1 cellular context compared by ENCODE assay signal in genomic region chr1:44029911-44030605, GRCh38.
TF ChIP-seq lines count a peak whose summit lies in the region.

No MANE protein-coding gene starts in this region.

TF ChIP-seq in HepG2, 621 proteins besides CTCF, POLR2A, EP300 and RAD21 (continued from another document and continues in another):
- TF ChIP-seq NCOA1 (CRISPR knock-in tag; IDR thresholded peaks at IDR 0.05) (0 out of 2 replicates have a peak, but pooled peaks have one; percentile 47), SP4 (CRISPR knock-in tag; IDR thresholded peaks at IDR 0.05) (peak; percentile 55; the same call in 1 of the 2 replicates), HHEX (CRISPR knock-in tag; IDR thresholded peaks at IDR 0.05) (no peak), HOXD1 (CRISPR knock-in tag; IDR thresholded peaks at IDR 0.05) (peak; percentile 20; the same call in 1 of the 2 replicates), ZNF10 (CRISPR knock-in tag; IDR thresholded peaks at IDR 0.05; ENCODE audit: borderline replicate concordance, low read depth) (no peak), PRDM15 (CRISPR knock-in tag; IDR thresholded peaks at IDR 0.05) (0 out of 2 replicates have a peak, but pooled peaks have one; percentile 14), CBFB (CRISPR knock-in tag; IDR thresholded peaks at IDR 0.05) (peak; percentile 26; the same call in 1 of the 2 replicates), ZNF543 (CRISPR knock-in tag; IDR thresholded peaks at IDR 0.05) (peak; percentile 50; the same call in 1 of the 2 replicates), ZNF879 (CRISPR knock-in tag; IDR thresholded peaks at IDR 0.05) (0 out of 2 replicates have a peak, but pooled peaks have one; percentile 18), SIX1 (CRISPR knock-in tag; IDR thresholded peaks at IDR 0.05; ENCODE audit: borderline replicate concordance) (no peak), MYC (CRISPR knock-in tag; IDR thresholded peaks at IDR 0.05; ENCODE audit: borderline replicate concordance) (peak; percentile 97), ZSCAN20 (CRISPR knock-in tag; IDR thresholded peaks at IDR 0.05; ENCODE audit: borderline replicate concordance) (peak; percentile 34; the same call in 1 of the 2 replicates), DMAP1 (CRISPR knock-in tag; IDR thresholded peaks at IDR 0.05) (peak; percentile 91), NR2F2 (IDR thresholded peaks at IDR 0.05; ENCODE audit: borderline replicate concordance, low read depth) (no peak; the same call in 1 of the 2 replicates), CENPT (CRISPR knock-in tag; IDR thresholded peaks at IDR 0.05; ENCODE audit: low read depth) (0 out of 2 replicates have a peak, but pooled peaks have one; percentile 8), DNMT3B (CRISPR knock-in tag; conservative IDR thresholded peaks at IDR 0.05) (no peak), ZNF136 (CRISPR knock-in tag; IDR thresholded peaks at IDR 0.05; ENCODE audit: low read depth) (no peak), ZFP36L1 (CRISPR knock-in tag; IDR thresholded peaks at IDR 0.05) (no peak), ZNF7 (CRISPR knock-in tag; IDR thresholded peaks at IDR 0.05) (no peak), GPBP1L1 (CRISPR knock-in tag; IDR thresholded peaks at IDR 0.05) (no peak), ZNF138 (CRISPR knock-in tag; IDR thresholded peaks at IDR 0.05; ENCODE audit: low read depth) (0 out of 2 replicates have a peak, but pooled peaks have one; percentile 86), ZNF33A (CRISPR knock-in tag; IDR thresholded peaks at IDR 0.05; ENCODE audit: borderline replicate concordance) (no peak), NBN (conservative IDR thresholded peaks at IDR 0.05) (no peak), ZNF619 (CRISPR knock-in tag; IDR thresholded peaks at IDR 0.05) (no peak), KDM5A (IDR thresholded peaks at IDR 0.05; ENCODE audit: borderline replicate concordance, low read length) (peak; percentile 47; the same call in 1 of the 2 replicates), NKX3-1 (CRISPR knock-in tag; IDR thresholded peaks at IDR 0.05) (no peak), SETDB1 (CRISPR knock-in tag; IDR thresholded peaks at IDR 0.05; ENCODE audit: borderline replicate concordance) (no peak), ZNF772 (CRISPR knock-in tag; IDR thresholded peaks at IDR 0.05) (0 out of 2 replicates have a peak, but pooled peaks have one; percentile 28), BCL6 (CRISPR knock-in tag; IDR thresholded peaks at IDR 0.05) (no peak; the same call in 1 of the 2 replicates), CHD2 (IDR thresholded peaks at IDR 0.05; ENCODE audit: low read depth, low read length) (no peak), FOXA3 (CRISPR knock-in tag; IDR thresholded peaks at IDR 0.05) (peak; percentile 7; the same call in 1 of the 2 replicates), MAX (IDR thresholded peaks at IDR 0.05) (peak; percentile 91), SNAPC5 (CRISPR knock-in tag; IDR thresholded peaks at IDR 0.05; ENCODE audit: borderline replicate concordance) (0 out of 2 replicates have a peak, but pooled peaks have one; percentile 18), POLR2AphosphoS2 (IDR thresholded peaks at IDR 0.05; ENCODE audit: low read depth, low read length) (no peak), NFKBIZ (CRISPR knock-in tag; IDR thresholded peaks at IDR 0.05) (0 out of 2 replicates have a peak, but pooled peaks have one; percentile 25)
- TF ChIP-seq, protein P1, sequence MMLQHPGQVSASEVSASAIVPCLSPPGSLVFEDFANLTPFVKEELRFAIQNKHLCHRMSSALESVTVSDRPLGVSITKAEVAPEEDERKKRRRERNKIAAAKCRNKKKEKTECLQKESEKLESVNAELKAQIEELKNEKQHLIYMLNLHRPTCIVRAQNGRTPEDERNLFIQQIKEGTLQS (CRISPR knock-in tag; IDR thresholded peaks at IDR 0.05): peak; percentile 59
- TF ChIP-seq, protein P2, sequence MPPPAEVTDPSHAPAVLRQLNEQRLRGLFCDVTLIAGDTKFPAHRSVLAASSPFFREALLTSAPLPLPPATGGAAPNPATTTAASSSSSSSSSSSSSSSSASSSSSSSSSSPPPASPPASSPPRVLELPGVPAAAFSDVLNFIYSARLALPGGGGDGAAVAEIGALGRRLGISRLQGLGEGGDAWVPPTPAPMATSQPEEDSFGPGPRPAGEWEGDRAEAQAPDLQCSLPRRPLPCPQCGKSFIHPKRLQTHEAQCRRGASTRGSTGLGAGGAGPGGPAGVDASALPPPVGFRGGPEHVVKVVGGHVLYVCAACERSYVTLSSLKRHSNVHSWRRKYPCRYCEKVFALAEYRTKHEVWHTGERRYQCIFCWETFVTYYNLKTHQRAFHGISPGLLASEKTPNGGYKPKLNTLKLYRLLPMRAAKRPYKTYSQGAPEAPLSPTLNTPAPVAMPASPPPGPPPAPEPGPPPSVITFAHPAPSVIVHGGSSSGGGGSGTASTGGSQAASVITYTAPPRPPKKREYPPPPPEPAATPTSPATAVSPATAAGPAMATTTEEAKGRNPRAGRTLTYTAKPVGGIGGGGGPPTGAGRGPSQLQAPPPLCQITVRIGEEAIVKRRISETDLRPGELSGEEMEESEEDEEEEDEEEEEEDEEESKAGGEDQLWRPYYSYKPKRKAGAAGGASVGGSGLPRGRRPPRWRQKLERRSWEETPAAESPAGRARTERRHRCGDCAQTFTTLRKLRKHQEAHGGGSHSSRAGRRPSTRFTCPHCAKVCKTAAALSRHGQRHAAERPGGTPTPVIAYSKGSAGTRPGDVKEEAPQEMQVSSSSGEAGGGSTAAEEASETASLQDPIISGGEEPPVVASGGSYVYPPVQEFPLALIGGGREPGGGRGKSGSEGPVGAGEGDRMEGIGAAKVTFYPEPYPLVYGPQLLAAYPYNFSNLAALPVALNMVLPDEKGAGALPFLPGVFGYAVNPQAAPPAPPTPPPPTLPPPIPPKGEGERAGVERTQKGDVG (CRISPR knock-in tag; IDR thresholded peaks at IDR 0.05; ENCODE audit: borderline replicate concordance): no peak
- TF ChIP-seq, protein P3, sequence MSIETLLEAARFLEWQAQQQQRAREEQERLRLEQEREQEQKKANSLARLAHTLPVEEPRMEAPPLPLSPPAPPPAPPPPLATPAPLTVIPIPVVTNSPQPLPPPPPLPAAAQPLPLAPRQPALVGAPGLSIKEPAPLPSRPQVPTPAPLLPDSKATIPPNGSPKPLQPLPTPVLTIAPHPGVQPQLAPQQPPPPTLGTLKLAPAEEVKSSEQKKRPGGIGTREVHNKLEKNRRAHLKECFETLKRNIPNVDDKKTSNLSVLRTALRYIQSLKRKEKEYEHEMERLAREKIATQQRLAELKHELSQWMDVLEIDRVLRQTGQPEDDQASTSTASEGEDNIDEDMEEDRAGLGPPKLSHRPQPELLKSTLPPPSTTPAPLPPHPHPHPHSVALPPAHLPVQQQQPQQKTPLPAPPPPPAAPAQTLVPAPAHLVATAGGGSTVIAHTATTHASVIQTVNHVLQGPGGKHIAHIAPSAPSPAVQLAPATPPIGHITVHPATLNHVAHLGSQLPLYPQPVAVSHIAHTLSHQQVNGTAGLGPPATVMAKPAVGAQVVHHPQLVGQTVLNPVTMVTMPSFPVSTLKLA (IDR thresholded peaks at IDR 0.05): peak; percentile 54; the same call in 1 of the 2 replicates
- TF ChIP-seq, protein P4, sequence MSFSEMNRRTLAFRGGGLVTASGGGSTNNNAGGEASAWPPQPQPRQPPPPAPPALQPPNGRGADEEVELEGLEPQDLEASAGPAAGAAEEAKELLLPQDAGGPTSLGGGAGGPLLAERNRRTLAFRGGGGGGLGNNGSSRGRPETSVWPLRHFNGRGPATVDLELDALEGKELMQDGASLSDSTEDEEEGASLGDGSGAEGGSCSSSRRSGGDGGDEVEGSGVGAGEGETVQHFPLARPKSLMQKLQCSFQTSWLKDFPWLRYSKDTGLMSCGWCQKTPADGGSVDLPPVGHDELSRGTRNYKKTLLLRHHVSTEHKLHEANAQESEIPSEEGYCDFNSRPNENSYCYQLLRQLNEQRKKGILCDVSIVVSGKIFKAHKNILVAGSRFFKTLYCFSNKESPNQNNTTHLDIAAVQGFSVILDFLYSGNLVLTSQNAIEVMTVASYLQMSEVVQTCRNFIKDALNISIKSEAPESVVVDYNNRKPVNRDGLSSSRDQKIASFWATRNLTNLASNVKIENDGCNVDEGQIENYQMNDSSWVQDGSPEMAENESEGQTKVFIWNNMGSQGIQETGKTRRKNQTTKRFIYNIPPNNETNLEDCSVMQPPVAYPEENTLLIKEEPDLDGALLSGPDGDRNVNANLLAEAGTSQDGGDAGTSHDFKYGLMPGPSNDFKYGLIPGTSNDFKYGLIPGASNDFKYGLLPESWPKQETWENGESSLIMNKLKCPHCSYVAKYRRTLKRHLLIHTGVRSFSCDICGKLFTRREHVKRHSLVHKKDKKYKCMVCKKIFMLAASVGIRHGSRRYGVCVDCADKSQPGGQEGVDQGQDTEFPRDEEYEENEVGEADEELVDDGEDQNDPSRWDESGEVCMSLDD (CRISPR knock-in tag; IDR thresholded peaks at IDR 0.05; ENCODE audit: borderline replicate concordance): peak; percentile 74
- TF ChIP-seq, protein P5, sequence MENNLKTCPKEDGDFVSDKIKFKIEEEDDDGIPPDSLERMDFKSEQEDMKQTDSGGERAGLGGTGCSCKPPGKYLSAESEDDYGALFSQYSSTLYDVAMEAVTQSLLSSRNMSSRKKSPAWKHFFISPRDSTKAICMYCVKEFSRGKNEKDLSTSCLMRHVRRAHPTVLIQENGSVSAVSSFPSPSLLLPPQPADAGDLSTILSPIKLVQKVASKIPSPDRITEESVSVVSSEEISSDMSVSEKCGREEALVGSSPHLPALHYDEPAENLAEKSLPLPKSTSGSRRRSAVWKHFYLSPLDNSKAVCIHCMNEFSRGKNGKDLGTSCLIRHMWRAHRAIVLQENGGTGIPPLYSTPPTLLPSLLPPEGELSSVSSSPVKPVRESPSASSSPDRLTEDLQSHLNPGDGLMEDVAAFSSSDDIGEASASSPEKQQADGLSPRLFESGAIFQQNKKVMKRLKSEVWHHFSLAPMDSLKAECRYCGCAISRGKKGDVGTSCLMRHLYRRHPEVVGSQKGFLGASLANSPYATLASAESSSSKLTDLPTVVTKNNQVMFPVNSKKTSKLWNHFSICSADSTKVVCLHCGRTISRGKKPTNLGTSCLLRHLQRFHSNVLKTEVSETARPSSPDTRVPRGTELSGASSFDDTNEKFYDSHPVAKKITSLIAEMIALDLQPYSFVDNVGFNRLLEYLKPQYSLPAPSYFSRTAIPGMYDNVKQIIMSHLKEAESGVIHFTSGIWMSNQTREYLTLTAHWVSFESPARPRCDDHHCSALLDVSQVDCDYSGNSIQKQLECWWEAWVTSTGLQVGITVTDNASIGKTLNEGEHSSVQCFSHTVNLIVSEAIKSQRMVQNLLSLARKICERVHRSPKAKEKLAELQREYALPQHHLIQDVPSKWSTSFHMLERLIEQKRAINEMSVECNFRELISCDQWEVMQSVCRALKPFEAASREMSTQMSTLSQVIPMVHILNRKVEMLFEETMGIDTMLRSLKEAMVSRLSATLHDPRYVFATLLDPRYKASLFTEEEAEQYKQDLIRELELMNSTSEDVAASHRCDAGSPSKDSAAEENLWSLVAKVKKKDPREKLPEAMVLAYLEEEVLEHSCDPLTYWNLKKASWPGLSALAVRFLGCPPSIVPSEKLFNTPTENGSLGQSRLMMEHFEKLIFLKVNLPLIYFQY (CRISPR knock-in tag; IDR thresholded peaks at IDR 0.05; ENCODE audit: borderline replicate concordance): no peak; the same call in 1 of the 2 replicates
- TF ChIP-seq, protein P6, sequence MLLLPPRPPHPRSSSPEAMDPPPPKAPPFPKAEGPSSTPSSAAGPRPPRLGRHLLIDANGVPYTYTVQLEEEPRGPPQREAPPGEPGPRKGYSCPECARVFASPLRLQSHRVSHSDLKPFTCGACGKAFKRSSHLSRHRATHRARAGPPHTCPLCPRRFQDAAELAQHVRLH (CRISPR knock-in tag; IDR thresholded peaks at IDR 0.05; ENCODE audit: borderline replicate concordance, low read depth): no peak
